In the genomic region with DNA sequence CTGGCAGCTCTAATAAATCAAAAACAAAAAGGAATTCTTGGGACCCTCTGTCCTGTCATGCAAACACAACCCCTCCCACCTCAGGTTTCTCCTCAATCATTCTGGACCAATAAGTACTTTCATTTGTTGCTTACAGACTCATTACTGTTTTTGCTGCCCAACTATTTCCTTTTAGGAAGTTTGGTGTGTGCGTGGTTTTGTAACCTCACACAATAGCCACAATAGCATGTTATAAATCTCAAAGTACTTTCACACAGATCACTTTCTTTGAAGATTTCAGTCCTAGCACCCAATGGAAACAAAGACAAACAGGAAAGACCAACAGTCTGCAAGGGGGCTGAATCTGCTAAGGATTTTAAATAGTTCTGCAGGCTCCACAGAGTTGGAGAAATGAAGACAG, we compare ENCODE assay signal across 9 cellular contexts. TPM values are rescaled to one million over a fixed set of nuclear protein-coding genes. Genes with fewer than 3 reads are reported as not detected.
DNase-seq lines count a peak whose midpoint lies in the region; ATAC-seq and TF ChIP-seq lines count a peak whose summit lies in the region.
"Had no signal": no experiment of that assay in that cellular context is flagged by ENCODE, and none has a peak within 500 bp of the region (broad histone marks: within the 10 kb centered on the region; RNA-seq: fewer than 3 reads in every experiment).

No MANE protein-coding gene starts in this region.

- H3K4me1 Mint-ChIP-seq in neural crest cell, result peaks cover 63% of the 10 kb centered on the region

- H3K9me3 ChIP-seq in DND-41 (ENCODE audit: insufficient read depth, low read length, severe bottlenecking), result no peaks in the 10 kb centered on the region

- H3K4me1 ChIP-seq in DND-41 (ENCODE audit: insufficient read depth, low read length), result peaks cover 43% of the 10 kb centered on the region

- no peak overlapping the region for H3K27ac Mint-ChIP-seq in neural crest cell (ENCODE audit: unreplicated experiment)

- peak overlapping the region; percentile 36 for H3K4me3 Mint-ChIP-seq in neural crest cell

- no peaks in the 10 kb centered on the region for H3K36me3 Mint-ChIP-seq in neural crest cell (ENCODE audit: low read depth)

- no peaks in the 10 kb centered on the region for H3K27me3 Mint-ChIP-seq in neural crest cell (ENCODE audit: low read depth)

- TF ChIP-seq CTCF in DND-41 (IDR thresholded peaks at IDR 0.05; ENCODE audit: borderline replicate concordance, extremely low read depth, low read length, poor library complexity, severe bottlenecking), result no peak
- no peak for TF ChIP-seq CTCF in NB4 (IDR thresholded peaks at IDR 0.05; ENCODE audit: low read depth, low read length)
- no peak for TF ChIP-seq CTCF in neural crest cell (conservative IDR thresholded peaks at IDR 0.05)

- peaks cover 83% of the 10 kb centered on the region for H4K20me1 ChIP-seq in DND-41 (ENCODE audit: insufficient read depth, low read length)

- peak; percentile 28 for DNase-seq in DND-41
- peak; percentile 59 for DNase-seq in NB4 (ENCODE audit: low read depth)
- no peak for DNase-seq in neural crest cell (ENCODE audit: low read depth, low spot score)
- no peak for DNase-seq in NCI-H345 treated with DMSO at 0.1 percent for 48 hours (lab: John Stamatoyannopoulos, UW; ENCODE audit: unreplicated experiment)
- DNase-seq in DMS53 (lab: John Stamatoyannopoulos, UW), result no peak

- H3K4me3 ChIP-seq in DND-41 (ENCODE audit: low read depth in 1 of 2, low read length in 2 of 2) (no peak overlapping the region), NB4 (ENCODE audit: low read depth, low read length) (no peak overlapping the region)
- H3K4me3 ChIP-seq: skin epidermis had no signal

- H2AFZ ChIP-seq in DND-41 (ENCODE audit: low read depth, low read length), result no peak overlapping the region

- no peaks in the 10 kb centered on the region for H3K27me3 ChIP-seq in DND-41 (ENCODE audit: insufficient read depth, low read length, poor library complexity)

- peak; percentile 36 for ATAC-seq in DND-41 (ENCODE audit: insufficient read depth, low read depth)
- ATAC-seq in GM21528 (IDR thresholded peaks at IDR 0.05; ENCODE audit: low FRiP score, unreplicated experiment), result no peak
- ATAC-seq in GM21786 (IDR thresholded peaks at IDR 0.05; ENCODE audit: unreplicated experiment), result no peak

- no peak for TF ChIP-seq POLR2A in NB4 (IDR thresholded peaks at IDR 0.05; ENCODE audit: extremely low read depth, insufficient read length)

- peak overlapping the region; percentile 4; the same call in 1 of the 2 replicates for H3K27ac ChIP-seq in DND-41 (ENCODE audit: low read length)
- H3K27ac ChIP-seq in cingulate gyrus (ENCODE audit: low read depth, low read length), result peak overlapping the region; percentile 7

- no peaks in the 10 kb centered on the region for H3K9me3 Mint-ChIP-seq in neural crest cell

- peaks cover 8% of the 10 kb centered on the region; the same call in 1 of the 2 replicates for H3K36me3 ChIP-seq in DND-41 (ENCODE audit: insufficient read depth, low read length)

- peak overlapping the region; percentile 4; the same call in 1 of the 2 replicates for H3K9ac ChIP-seq in DND-41 (ENCODE audit: low read depth, low read length)

- peak overlapping the region; percentile 75; the same call in 1 of the 2 replicates for H3K4me2 ChIP-seq in DND-41 (ENCODE audit: insufficient read depth, low read length)

- peaks cover 97% of the 10 kb centered on the region for H3K79me2 ChIP-seq in DND-41 (ENCODE audit: insufficient read depth, low read length)

RNA-seq across cellular contexts. Expression of gene MRPL14, which starts 4.4 kb away (rescaled TPM):
- 62.9 and 65.5 TPM in 2 replicates for total RNA-seq in neural crest cell

RNA-seq across cellular contexts. Expression of gene TMEM63B, which starts 4.5 kb away (rescaled TPM):
- 47.0 and 51.2 TPM in 2 replicates for total RNA-seq in neural crest cell

RNA-seq across cellular contexts. Expression of gene CAPN11, which starts 35.8 kb away (rescaled TPM):
- not detected in 2 replicates for total RNA-seq in neural crest cell

Comparison
In these comparisons a context has a peak if more than half of its experiments do, and no peak if none do; other contexts are left out.
1. DNase-seq: peak in DND-41 (single experiment) and NB4 (single experiment); none in neural crest cell (single experiment), NCI-H345 treated with DMSO at 0.1 percent for 48 hours (single experiment) and DMS53 (single experiment).